ENCODE assay signal across 23 cellular contexts in the genomic region with DNA sequence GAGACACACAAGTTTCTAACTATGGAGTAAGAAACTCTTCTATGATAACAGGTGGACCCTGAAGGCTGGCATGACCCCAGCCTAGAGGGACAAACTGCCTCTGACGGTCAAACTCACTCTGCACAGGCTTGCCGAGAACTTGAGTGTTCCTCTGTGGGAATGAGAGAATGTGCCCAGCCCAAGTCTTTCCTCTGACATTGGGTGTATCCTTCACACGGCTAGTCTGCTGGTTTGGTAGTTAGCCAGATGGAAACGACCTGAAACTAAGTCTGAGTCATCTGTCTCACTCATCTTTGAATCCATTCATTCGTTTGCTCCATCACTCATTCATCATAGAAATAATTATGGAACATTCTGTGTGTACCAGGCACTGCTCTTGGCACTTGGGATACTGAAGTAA.
A peak's percentile ranks its signal among the peaks of the same experiment; 100 is the strongest.
DNase-seq lines count a peak whose midpoint lies in the region; ATAC-seq, FAIRE-seq and TF ChIP-seq lines count a peak whose summit lies in the region.
"Had no signal": no experiment of that assay in that cellular context is flagged by ENCODE, and none has a peak within 500 bp of the region (broad histone marks: within the 10 kb centered on the region; RNA-seq: fewer than 3 reads in every experiment).

No MANE protein-coding gene starts in this region.

- H3K4me1 Mint-ChIP-seq in stimulated activated naive B cell treated with anti-CD40 and anti-IgM and Interleukin-4, amounts not matched to agents 10 μg/mL and 1 μg/mL and 100 μg/mL, for 72 hours, result peaks cover 0 to under 1% of the 10 kb centered on the region in 2 donors

- no peak overlapping the region for H3K27ac Mint-ChIP-seq in stimulated activated naive B cell treated with anti-CD40 and anti-IgM and Interleukin-4, amounts not matched to agents 10 μg/mL and 1 μg/mL and 100 μg/mL, for 72 hours
- H3K27ac Mint-ChIP-seq: CD8-positive, alpha-beta T cell had no signal

- H3K9me2 ChIP-seq in PC-3 (replicated peaks; ENCODE audit: low read length), result no peaks in the 10 kb centered on the region

- H3F3A ChIP-seq in PC-3 (ENCODE audit: low read length, unreplicated experiment), result no peaks in the 10 kb centered on the region

- peak; percentile 24 for DNase-seq in Daoy (ENCODE audit: low read depth)
- DNase-seq in PC-3, result peak; percentile 29
- DNase-seq in fibroblast of mammary gland (ENCODE audit: low read depth), result peak; percentile 66
- DNase-seq in psoas muscle, result no peak
- DNase-seq in GM19239 (ENCODE audit: insufficient read length, low spot score), result no peak
- DNase-seq in stimulated activated naive B cell treated with anti-CD40 and anti-IgM and Interleukin-4, amounts not matched to agents 10 μg/mL and 1 μg/mL and 100 μg/mL, for 72 hours, result no peak
- DNase-seq: C1 segment of cervical spinal cord; CD8-positive, alpha-beta T cell; DMS153; GDM1; H7; KBM-7; NCI-H1105; NCI-H146; NCI-H2029; NCI-H2227 treated with DMSO at 0.1 percent for 48 hours; NCI-H510A; Peyer's patch had no signal

- no peak overlapping the region for H2AFZ ChIP-seq in PC-3 (ENCODE audit: low read length)

- intact Hi-C loops in PC-3 (cut with micrococcal nuclease), result no loop called here
- intact Hi-C loops in psoas muscle (cut with DNase I), result loop anchor here in 1 of 2 donors (5.0 kb wide), 1 partner anchor 97 kb away; no protein-coding TSS in a partner anchor

- TF ChIP-seq CTCF in PC-3 (conservative IDR thresholded peaks at IDR 0.05; ENCODE audit: low read depth, low read length) (no peak), fibroblast of mammary gland (conservative IDR thresholded peaks at IDR 0.05; ENCODE audit: control insufficient read depth, insufficient read depth, low read depth, low read length) (no peak), psoas muscle (IDR thresholded peaks at IDR 0.05) (no peak)

- no peaks in the 10 kb centered on the region for H3K36me3 ChIP-seq in PC-3 (ENCODE audit: low read depth, low read length)
- H3K36me3 ChIP-seq in psoas muscle (ENCODE audit: insufficient read depth in 1 of 2, low read depth in 1 of 2), result no peaks in the 10 kb centered on the region
- H3K36me3 ChIP-seq: Peyer's patch, SJSA1 had no signal

- H3K27me3 ChIP-seq in PC-3 (ENCODE audit: low read length) (peaks cover 30% of the 10 kb centered on the region), psoas muscle (ENCODE audit: insufficient read depth in 3 of 3, low read length in 2 of 3) (no peaks in the 10 kb centered on the region)
- H3K27me3 ChIP-seq: Peyer's patch had no signal

- H3K4me2 ChIP-seq in PC-3 (ENCODE audit: low read length), result no peak overlapping the region

- no peak for FAIRE-seq in GM19239 (lab: Jason Lieb, UNC)
- FAIRE-seq: GM18507, HepG2 had no signal

- H3K4me1 ChIP-seq in PC-3 (ENCODE audit: insufficient read depth, low read length), result no peaks in the 10 kb centered on the region
- no peaks in the 10 kb centered on the region for H3K4me1 ChIP-seq in psoas muscle
- H3K4me1 ChIP-seq: Peyer's patch had no signal

- no peak overlapping the region for H3K4me3 ChIP-seq in PC-3 (ENCODE audit: low read length)
- no peak overlapping the region for H3K4me3 ChIP-seq in fibroblast of mammary gland (ENCODE audit: control insufficient read depth, low read depth, low read length)
- no peak overlapping the region for H3K4me3 ChIP-seq in psoas muscle
- H3K4me3 ChIP-seq: Peyer's patch, SJSA1 had no signal

- no peaks in the 10 kb centered on the region for H3K79me2 ChIP-seq in PC-3 (ENCODE audit: low read length)

- no peaks in the 10 kb centered on the region for H3K9me3 ChIP-seq in PC-3 (ENCODE audit: low read length)
- no peaks in the 10 kb centered on the region for H3K9me3 ChIP-seq in psoas muscle
- H3K9me3 ChIP-seq: Peyer's patch, SJSA1 had no signal

- ATAC-seq in PC-3, result no peak
- ATAC-seq in psoas muscle, result peak; percentile 43 to 72 (median 62)
- ATAC-seq in HG03378 (IDR thresholded peaks at IDR 0.05; ENCODE audit: unreplicated experiment), result no peak
- ATAC-seq in HG02798 (IDR thresholded peaks at IDR 0.05; ENCODE audit: poor library complexity, unreplicated experiment), result no peak
- ATAC-seq in stimulated activated naive B cell treated with anti-CD40 and anti-IgM and Interleukin-4, amounts not matched to agents 10 μg/mL and 1 μg/mL and 100 μg/mL, for 72 hours (replicated peaks), result no peak
- ATAC-seq: CD8-positive, alpha-beta T cell; HepG2 had no signal

- BruUV-seq in PC-3 (replicated peaks; lab: Mats Ljungman, UMichigan), result no TSS peak

- CTCF ChIA-PET in PC-3 (lab: Charles Lee), result no interaction called here

- no peak overlapping the region for H3K4me3 Mint-ChIP-seq in stimulated activated naive B cell treated with anti-CD40 and anti-IgM and Interleukin-4, amounts not matched to agents 10 μg/mL and 1 μg/mL and 100 μg/mL, for 72 hours
- H3K4me3 Mint-ChIP-seq: CD8-positive, alpha-beta T cell had no signal

- H3K27me3 Mint-ChIP-seq in stimulated activated naive B cell treated with anti-CD40 and anti-IgM and Interleukin-4, amounts not matched to agents 10 μg/mL and 1 μg/mL and 100 μg/mL, for 72 hours, result peaks cover 10% of the 10 kb centered on the region in 2 donors

- no peak overlapping the region for H3K9ac ChIP-seq in PC-3 (ENCODE audit: low read length)

- no peaks in the 10 kb centered on the region for H3K9me3 Mint-ChIP-seq in stimulated activated naive B cell treated with anti-CD40 and anti-IgM and Interleukin-4, amounts not matched to agents 10 μg/mL and 1 μg/mL and 100 μg/mL, for 72 hours
- H3K9me3 Mint-ChIP-seq: CD8-positive, alpha-beta T cell had no signal

- H3K27ac ChIP-seq in PC-3 (ENCODE audit: low read length), result no peak overlapping the region
- H3K27ac ChIP-seq in psoas muscle, result no peak overlapping the region
- H3K27ac ChIP-seq: Peyer's patch, SJSA1 had no signal

- no peaks in the 10 kb centered on the region for H3K36me3 Mint-ChIP-seq in stimulated activated naive B cell treated with anti-CD40 and anti-IgM and Interleukin-4, amounts not matched to agents 10 μg/mL and 1 μg/mL and 100 μg/mL, for 72 hours
- H3K36me3 Mint-ChIP-seq: CD8-positive, alpha-beta T cell had no signal

- no peaks in the 10 kb centered on the region for H4K20me1 ChIP-seq in PC-3 (ENCODE audit: low read length)

- 36 to 54% (median 42%) methylated on average over 5 of the region's 5 CpGs for WGBS in psoas muscle, 3 donors

- POLR2A ChIA-PET in PC-3 (lab: Charles Lee; ENCODE audit: unreplicated experiment), result no interaction called here

Comparison
In these comparisons a context has a peak if more than half of its experiments do, and no peak if none do; other contexts are left out.
1. DNase-seq: peak in Daoy (single experiment), PC-3 (single experiment) and fibroblast of mammary gland (single experiment); none in psoas muscle (0 of 2), GM19239 (single experiment) and stimulated activated naive B cell treated with anti-CD40 and anti-IgM and Interleukin-4, amounts not matched to agents 10 μg/mL and 1 μg/mL and 100 μg/mL, for 72 hours (single experiment).
2. ATAC-seq: peak in psoas muscle (4 of 4); none in PC-3 (single experiment), HG03378 (single experiment), HG02798 (single experiment) and stimulated activated naive B cell treated with anti-CD40 and anti-IgM and Interleukin-4, amounts not matched to agents 10 μg/mL and 1 μg/mL and 100 μg/mL, for 72 hours (0 of 2).